In the genomic region with DNA sequence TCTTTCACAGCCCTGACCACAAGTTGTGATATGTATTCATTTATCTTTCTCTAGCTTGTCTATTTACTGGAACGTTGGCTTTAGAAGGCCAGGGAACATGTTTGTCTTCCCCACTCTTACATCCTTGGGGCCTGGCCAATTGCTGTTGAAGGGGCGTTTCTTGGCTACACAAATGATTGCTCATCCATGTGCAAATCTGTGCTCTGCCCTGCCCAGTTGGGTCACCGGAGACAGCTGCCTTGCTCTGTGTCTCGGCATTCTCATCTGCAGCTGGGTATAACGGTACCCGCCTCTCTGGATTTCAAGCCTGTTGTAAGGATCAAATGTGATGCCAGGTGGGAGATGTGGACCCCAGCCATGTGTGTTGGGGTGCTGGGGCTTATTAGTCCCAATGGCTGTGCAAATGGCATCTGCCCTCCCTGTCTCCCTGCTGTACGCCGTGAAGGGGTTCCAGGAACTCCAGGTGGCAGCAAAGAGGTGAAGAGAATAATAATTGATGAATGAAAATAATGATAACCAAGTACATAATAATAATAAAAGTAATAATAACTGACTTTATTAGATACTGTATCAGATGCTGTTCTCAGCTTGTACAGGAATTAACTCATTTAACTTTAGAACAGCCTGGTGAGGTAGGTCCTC, we compare ENCODE assay signal across 10 cellular contexts. TPM values are rescaled to one million over a fixed set of nuclear protein-coding genes. Genes with fewer than 3 reads are reported as not detected.
DNase-seq lines count a peak whose midpoint lies in the region; ATAC-seq, FAIRE-seq and TF ChIP-seq lines count a peak whose summit lies in the region.
"Had no signal": no experiment of that assay in that cellular context is flagged by ENCODE, and none has a peak within 500 bp of the region (broad histone marks: within the 10 kb centered on the region; RNA-seq: fewer than 3 reads in every experiment).

No MANE protein-coding gene starts in this region.

- no peak overlapping the region for H3K4me3 ChIP-seq in GM23338
- no peak overlapping the region for H3K4me3 ChIP-seq in RWPE2 (ENCODE audit: severe bottlenecking)
- no peak overlapping the region for H3K4me3 ChIP-seq in skeletal muscle cell (ENCODE audit: low read depth, low read length)

- intact Hi-C loops in Right ventricle myocardium superior (cut with DNase I): no loop called here

- H3K27me3 Mint-ChIP-seq in GM23338 (ENCODE audit: insufficient read depth, low read depth, poor library complexity) (peaks cover 10% of the 10 kb centered on the region), endothelial cell (ENCODE audit: unreplicated experiment) (peaks cover 5% of the 10 kb centered on the region)

- H3K27me3 ChIP-seq in GM23338 (ENCODE audit: insufficient read depth) (no peaks in the 10 kb centered on the region), RWPE2 (ENCODE audit: insufficient read depth, poor library complexity, severe bottlenecking) (peaks cover 4% of the 10 kb centered on the region)

- H3K9me2 ChIP-seq in GM23338 (ENCODE audit: insufficient read depth): no peaks in the 10 kb centered on the region

- H3K4me3 Mint-ChIP-seq in GM23338 (no peak overlapping the region), endothelial cell (ENCODE audit: unreplicated experiment) (no peak overlapping the region)
- H3K4me3 Mint-ChIP-seq: central memory CD8-positive, alpha-beta T cell had no signal

- H3K36me3 ChIP-seq in GM23338 (ENCODE audit: insufficient read depth) (no peaks in the 10 kb centered on the region), RWPE2 (ENCODE audit: low read depth) (no peaks in the 10 kb centered on the region)

- H3K36me3 Mint-ChIP-seq in GM23338 (ENCODE audit: low read depth) (no peaks in the 10 kb centered on the region), endothelial cell (ENCODE audit: low read depth, unreplicated experiment) (no peaks in the 10 kb centered on the region)

- no peak overlapping the region for H3K4me2 ChIP-seq in GM23338

- H3F3A ChIP-seq in GM23338 (replicated peaks; ENCODE audit: low read depth): no peaks in the 10 kb centered on the region

- no peaks in the 10 kb centered on the region for H3K9me3 ChIP-seq in RWPE2 (ENCODE audit: severe bottlenecking)

- H3K27ac Mint-ChIP-seq in GM23338 (no peak overlapping the region), endothelial cell (ENCODE audit: unreplicated experiment) (no peak overlapping the region)

- no peak overlapping the region for H2AFZ ChIP-seq in GM23338

- peak; percentile 12 to 33; a peak in 1 of 4 replicates for TF ChIP-seq CTCF in GM23338 (conservative IDR thresholded peaks at IDR 0.05; ENCODE audit: low read depth in 2 of 2)
- TF ChIP-seq CTCF in RWPE2 (IDR thresholded peaks at IDR 0.05; ENCODE audit: poor library complexity, severe bottlenecking): peak; percentile 56
- no peak for TF ChIP-seq CTCF in endothelial cell (IDR thresholded peaks at IDR 0.05; ENCODE audit: unreplicated experiment)

- no peaks in the 10 kb centered on the region for H3K9me3 Mint-ChIP-seq in GM23338
- H3K9me3 Mint-ChIP-seq in endothelial cell (ENCODE audit: unreplicated experiment): no peaks in the 10 kb centered on the region
- H3K9me3 Mint-ChIP-seq: central memory CD8-positive, alpha-beta T cell had no signal

- ATAC-seq in GM23338 (no peak), RWPE2 (ENCODE audit: low read depth) (peak; percentile 77), Right ventricle myocardium superior (ENCODE audit: poor library complexity) (peak; percentile 73), GM21381 (IDR thresholded peaks at IDR 0.05; ENCODE audit: unreplicated experiment) (no peak), HG02610 (IDR thresholded peaks at IDR 0.05; ENCODE audit: unreplicated experiment) (no peak)

- no peak overlapping the region for H3K27ac ChIP-seq in GM23338 (ENCODE audit: low read depth)
- H3K27ac ChIP-seq in RWPE2 (ENCODE audit: poor library complexity, severe bottlenecking): no peak overlapping the region

- DNase-seq in GM23338 (ENCODE audit: low spot score): no peak
- DNase-seq in RWPE2 (ENCODE audit: low spot score): no peak
- DNase-seq in Right ventricle myocardium superior: peak; percentile 71
- peak; percentile 81 for DNase-seq in skeletal muscle cell (ENCODE audit: low read depth)
- DNase-seq in endothelial cell (ENCODE audit: low spot score): no peak
- no peak for DNase-seq in GM19239 (ENCODE audit: insufficient read length, low spot score)
- DNase-seq: NCI-H1048 had no signal

- H3K4me1 ChIP-seq in GM23338 (ENCODE audit: insufficient read depth): no peaks in the 10 kb centered on the region
- no peaks in the 10 kb centered on the region for H3K4me1 ChIP-seq in RWPE2 (ENCODE audit: insufficient read depth, poor library complexity, severe bottlenecking)

- H4K20me1 ChIP-seq in GM23338 (replicated peaks; ENCODE audit: insufficient read depth): no peaks in the 10 kb centered on the region

- no peaks in the 10 kb centered on the region for H3K79me2 ChIP-seq in GM23338 (replicated peaks; ENCODE audit: insufficient read depth)

- H3K4me1 Mint-ChIP-seq in GM23338 (no peaks in the 10 kb centered on the region; the same call in 2 of the 3 replicates), endothelial cell (ENCODE audit: unreplicated experiment) (peaks cover 9% of the 10 kb centered on the region)

- FAIRE-seq in GM19239 (lab: Jason Lieb, UNC): no peak

TF ChIP-seq in GM23338, 12 proteins besides CTCF, POLR2A, EP300 and RAD21 (continues in another document):
- no peak for TF ChIP-seq POLR2AphosphoS5 (IDR thresholded peaks at IDR 0.05; ENCODE audit: low read depth)
- no peak for TF ChIP-seq JUNB (IDR thresholded peaks at IDR 0.05; ENCODE audit: unreplicated experiment)
- no peak for TF ChIP-seq ETS1 (IDR thresholded peaks at IDR 0.05)
- TF ChIP-seq STAT1 (IDR thresholded peaks at IDR 0.05; ENCODE audit: unreplicated experiment): no peak
- no peak for TF ChIP-seq REST (IDR thresholded peaks at IDR 0.05; ENCODE audit: unreplicated experiment)
- no peak for TF ChIP-seq EZH2phosphoT487 (IDR thresholded peaks at IDR 0.05; ENCODE audit: unreplicated experiment)

RNA-seq across cellular contexts. Expression of gene TLE3, which starts 24.1 kb away (rescaled TPM):
- 55.7 and 79.5 TPM in 2 replicates for total RNA-seq in GM23338 (2014; rRNA removed; shearing (Covaris generic))
- 9.2 and 10.4 TPM in 2 replicates for polyA plus RNA-seq in GM23338 (2016; fragmentation: Nextera tagmentation; extraction: Ambion mirVana)
- total RNA-seq in Right ventricle myocardium superior (13.4 TPM), endothelial cell (ENCODE audit: unreplicated experiment) (80.8 TPM)

Comparison
In these comparisons a context has a peak if more than half of its experiments do, and no peak if none do; other contexts are left out.
1. ATAC-seq: peak in RWPE2 (single experiment) and Right ventricle myocardium superior (single experiment); none in GM23338 (single experiment), GM21381 (single experiment) and HG02610 (single experiment).
2. DNase-seq: peak in Right ventricle myocardium superior (single experiment) and skeletal muscle cell (single experiment); none in GM23338 (single experiment), RWPE2 (single experiment), endothelial cell (single experiment) and GM19239 (single experiment).